10 cellular contexts compared by ENCODE assay signal in the genomic region with DNA sequence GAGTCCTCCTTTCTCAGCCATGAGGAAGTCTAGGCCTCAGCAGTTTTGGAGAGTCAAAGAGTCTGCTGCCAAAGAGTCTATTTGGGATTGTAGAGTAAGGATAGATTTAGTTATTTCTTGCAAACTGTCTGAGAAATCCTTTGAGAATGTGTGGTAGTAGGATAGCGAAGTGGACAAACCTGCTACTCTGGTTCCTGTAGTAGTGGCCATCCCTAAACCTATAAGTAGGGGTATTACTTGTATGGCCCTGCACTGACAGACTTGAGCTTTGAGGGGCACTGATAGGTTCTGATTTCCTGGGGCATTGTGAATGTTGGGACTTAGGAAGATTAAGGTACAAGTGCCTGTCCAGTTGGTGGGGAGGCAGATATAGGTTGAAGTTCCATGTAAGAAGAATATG.
"Had no signal": no experiment of that assay in that cellular context is flagged by ENCODE, and none has a peak within 500 bp of the region (broad histone marks: within the 10 kb centered on the region; RNA-seq: fewer than 3 reads in every experiment).

No MANE protein-coding gene starts in this region.

- H3K9me3 Mint-ChIP-seq: HFFc6 had no signal

- H3K4me3 Mint-ChIP-seq: HFFc6, IgD-negative memory B cell had no signal

- H3K27ac ChIP-seq: GM23248, KMS-11 had no signal

- H3K27me3 Mint-ChIP-seq: IgD-negative memory B cell had no signal

- H3K36me3 ChIP-seq: HAP-1 had no signal

- H3K4me1 ChIP-seq: HAP-1 had no signal

- H3K4me2 ChIP-seq: KMS-11 had no signal

- H3K27ac Mint-ChIP-seq: HFFc6 had no signal

- H3K9ac ChIP-seq: GM23248, KMS-11 had no signal

- H3K36me3 Mint-ChIP-seq: IgD-negative memory B cell had no signal

- ATAC-seq: HCT116, HepG2 had no signal

- FAIRE-seq: HepG2 had no signal

- DNase-seq: GM23248, GOT3, H7, HFFc6, KBM-7 had no signal

- H3K4me3 ChIP-seq: GM23248, HAP-1 had no signal

- H2AFZ ChIP-seq: GM23248 had no signal
